ENCODE assay signal across 8 cellular contexts in the genomic region with DNA sequence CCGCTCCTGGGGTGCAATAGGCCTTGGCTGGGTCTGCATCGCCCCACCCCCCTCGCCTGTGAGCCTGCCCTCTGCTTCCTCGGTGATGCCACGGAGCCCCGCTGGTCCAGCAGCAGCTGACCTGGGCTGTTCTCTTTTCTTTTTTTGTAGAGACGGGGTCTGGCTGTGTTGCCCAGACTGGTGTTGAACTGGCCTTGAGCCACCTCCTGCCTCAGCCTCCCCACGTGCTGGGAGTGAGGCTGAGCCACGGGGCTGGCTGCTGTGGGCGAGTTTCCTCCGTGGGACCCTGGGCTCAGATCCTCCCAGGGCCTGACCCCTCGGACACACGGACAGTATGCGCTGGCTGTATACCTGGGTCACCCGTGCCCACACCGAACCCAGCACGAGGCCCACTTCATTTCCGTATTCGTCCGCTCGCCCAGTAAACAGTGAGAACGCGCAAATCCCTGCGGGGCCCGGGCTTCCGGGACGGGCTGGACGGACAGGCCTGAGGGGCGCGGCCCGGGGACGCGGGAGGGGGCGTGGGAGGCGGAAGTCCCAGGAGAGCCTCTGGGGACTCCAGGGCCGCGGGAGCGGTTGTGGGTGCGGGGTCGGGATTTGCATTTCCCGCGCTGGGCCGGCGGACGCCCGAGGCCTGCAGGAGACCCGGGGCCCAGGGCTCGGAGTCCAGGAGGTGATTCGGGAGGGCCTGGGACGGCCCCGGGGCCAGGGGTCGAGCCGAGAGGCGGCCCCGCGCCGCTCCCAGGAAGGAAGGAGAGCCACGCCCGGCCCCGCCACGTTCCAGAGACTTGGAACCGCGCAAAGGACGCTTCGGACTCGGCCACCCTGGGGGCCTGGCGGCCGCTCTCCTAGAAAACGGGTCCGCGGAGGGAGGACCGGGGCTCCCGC. TPM values are rescaled to one million over a fixed set of nuclear protein-coding genes. Genes with fewer than 3 reads are reported as not detected.
DNase-seq lines count a peak whose midpoint lies in the region; ATAC-seq, FAIRE-seq and TF ChIP-seq lines count a peak whose summit lies in the region.

No MANE protein-coding gene starts in this region.

- peak overlapping the region in 3 of 4 experiments; percentile 4 to 54 (median 26) for H3K4me3 ChIP-seq in fibroblast of lung (replicated peaks in 1 of 4; ENCODE audit: control extremely low read depth in 1 of 4, insufficient read depth in 1 of 4, low read depth in 3 of 4, low read length in 4 of 4)

- no peaks in the 10 kb centered on the region for H3K36me3 ChIP-seq in fibroblast of lung (ENCODE audit: control insufficient read depth, insufficient read depth, low read length)

- H3K27ac ChIP-seq in fibroblast of lung (ENCODE audit: insufficient read depth, low read length): no peak overlapping the region

- no peak for FAIRE-seq in GM18507 (lab: Jason Lieb, UNC)

- peak overlapping the region; percentile 60 for H2AFZ ChIP-seq in fibroblast of lung (ENCODE audit: low read length)

- ATAC-seq in HG03521 (IDR thresholded peaks at IDR 0.05; ENCODE audit: unreplicated experiment): peak; percentile 80

- no peaks in the 10 kb centered on the region for H3K79me2 ChIP-seq in fibroblast of lung (ENCODE audit: control insufficient read depth, insufficient read depth, low read length)

- H3K9ac ChIP-seq in fibroblast of lung (ENCODE audit: insufficient read depth, low read length): peak overlapping the region; percentile 70

- TF ChIP-seq CTCF in fibroblast of lung (conservative IDR thresholded peaks at IDR 0.05 in 1 of 2, IDR thresholded peaks at IDR 0.05 in 1 of 2; ENCODE audit: low read depth in 1 of 2, low read length in 2 of 2): no peak

- H3K27me3 ChIP-seq in fibroblast of lung (ENCODE audit: control insufficient read depth, insufficient read depth, low read length): no peaks in the 10 kb centered on the region

- peak; percentile 64 for DNase-seq in GM18507 (ENCODE audit: extremely low spot score, insufficient read length, low read depth)
- DNase-seq in fibroblast of lung (ENCODE audit: low read depth in 2 of 2): peak in 1 of 2 donors; percentile 25
- peak; percentile 55 for DNase-seq in retina
- no peak for DNase-seq in HCEC 1CT
- DNase-seq in NCI-H128 (lab: John Stamatoyannopoulos, UW; ENCODE audit: unreplicated experiment): no peak
- DNase-seq in A172 (ENCODE audit: low spot score): no peak
- DNase-seq in NK-92 (lab: John Stamatoyannopoulos, UW; ENCODE audit: unreplicated experiment): no peak

- peak overlapping the region; percentile 80 for H3K4me2 ChIP-seq in fibroblast of lung (ENCODE audit: extremely low read depth, insufficient read depth, low read length)

- H3K4me1 ChIP-seq in fibroblast of lung (ENCODE audit: control insufficient read depth, extremely low read depth, insufficient read depth, low read length): no peaks in the 10 kb centered on the region

- no peaks in the 10 kb centered on the region for H4K20me1 ChIP-seq in fibroblast of lung (ENCODE audit: control insufficient read depth, extremely low read depth, insufficient read depth, low read length)

- H3K9me3 ChIP-seq in fibroblast of lung (ENCODE audit: control insufficient read depth, insufficient read depth, low read depth, low read length): no peaks in the 10 kb centered on the region

RNA-seq across cellular contexts. Expression of gene DNAJB6, which starts 57.8 kb away (rescaled TPM):
- 84.5 and 86.2 TPM in 2 replicates for total RNA-seq in fibroblast of lung
- polyA plus RNA-seq in fibroblast of lung: 98.7 and 117 TPM in 2 replicates
- polyA plus RNA-seq in fibroblast of lung (2012): 89.2 and 106 TPM in 2 replicates
- 20.5 and 29.9 TPM in 2 replicates for polyA minus RNA-seq in fibroblast of lung (ENCODE audit: low replicate concordance)
- 191 and 201 TPM in 2 replicates for total RNA-seq in A172 (2014; rRNA removed; shearing (Covaris generic))

Comparison
In these comparisons a context has a peak if more than half of its experiments do, and no peak if none do; other contexts are left out.
1. DNase-seq: peak in GM18507 (single experiment) and retina (single experiment); none in HCEC 1CT (single experiment), NCI-H128 (single experiment), A172 (single experiment) and NK-92 (single experiment).